14 cellular contexts compared by ENCODE assay signal in the genomic region with DNA sequence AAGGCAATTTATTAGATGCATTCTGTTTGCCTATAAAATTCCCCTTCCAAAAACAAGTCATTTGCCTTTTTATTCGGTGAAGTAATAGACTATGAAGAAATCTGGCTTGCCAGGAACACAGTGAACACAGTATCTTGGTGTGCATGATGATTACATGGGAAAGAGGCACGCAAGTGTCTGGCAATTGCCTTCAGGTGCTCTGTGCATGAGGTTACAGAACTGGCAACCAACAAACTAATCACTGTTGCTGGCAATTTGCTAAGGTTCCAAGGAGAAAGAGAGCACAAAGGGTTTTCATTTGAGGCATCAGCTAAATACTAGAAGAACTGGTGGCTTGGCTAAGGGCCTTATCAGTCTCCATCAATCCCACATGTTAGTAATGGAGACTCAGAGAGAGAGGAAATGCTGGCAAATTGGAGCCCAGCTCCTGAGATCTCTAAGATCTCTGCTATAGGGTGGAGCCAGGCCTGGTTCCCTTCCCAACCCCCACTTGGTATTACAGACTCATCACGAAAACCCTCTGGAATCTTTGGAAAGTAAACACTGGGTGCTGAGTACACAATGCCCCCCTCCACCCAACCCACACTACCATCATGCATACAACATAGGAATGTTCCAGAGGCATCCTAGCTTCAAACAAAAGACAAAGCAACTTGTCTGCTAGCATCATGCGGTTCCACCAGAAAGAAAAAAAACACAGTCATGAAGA. TPM values are rescaled to one million over a fixed set of nuclear protein-coding genes. Genes with fewer than 3 reads are reported as not detected.
DNase-seq lines count a peak whose midpoint lies in the region; FAIRE-seq and TF ChIP-seq lines count a peak whose summit lies in the region.
"Had no signal": no experiment of that assay in that cellular context is flagged by ENCODE, and none has a peak within 500 bp of the region (broad histone marks: within the 10 kb centered on the region; RNA-seq: fewer than 3 reads in every experiment).

No MANE protein-coding gene starts in this region.

- H3K27ac ChIP-seq in cingulate gyrus (ENCODE audit: low read depth, low read length) (peak overlapping the region; percentile 39), keratinocyte (ENCODE audit: control insufficient read depth, insufficient read depth, low read length) (peak overlapping the region; percentile 16)
- H3K27ac ChIP-seq: heart left ventricle had no signal

- peak overlapping the region; percentile 21 for H2AFZ ChIP-seq in keratinocyte (ENCODE audit: control insufficient read depth, low read length)

- H3K79me2 ChIP-seq in keratinocyte (ENCODE audit: control insufficient read depth, insufficient read depth, low read length): peaks cover 16% of the 10 kb centered on the region

- H3K27me3 ChIP-seq in keratinocyte (ENCODE audit: control insufficient read depth, extremely low read depth, insufficient read depth, low read length): no peaks in the 10 kb centered on the region
- H3K27me3 ChIP-seq: heart left ventricle, MG63 had no signal

- no peaks in the 10 kb centered on the region for H4K20me1 ChIP-seq in keratinocyte (ENCODE audit: control insufficient read depth, extremely low read depth, insufficient read depth, low read length)

- no peaks in the 10 kb centered on the region for H3K9me3 ChIP-seq in keratinocyte (ENCODE audit: control insufficient read depth, low read depth, low read length)
- H3K9me3 ChIP-seq: heart left ventricle, MG63 had no signal

- TF ChIP-seq CTCF in LNCaP clone FGC (IDR thresholded peaks at IDR 0.05; ENCODE audit: control insufficient read depth, extremely low read depth, insufficient read depth) (no peak), keratinocyte (optimal IDR thresholded peaks at IDR 0.05 in 1 of 3, IDR thresholded peaks at IDR 0.05 in 1 of 3, conservative IDR thresholded peaks at IDR 0.05 in 1 of 3; ENCODE audit: extremely low read depth in 1 of 3, insufficient read depth in 2 of 3, low read length in 3 of 3) (no peak)

- peaks cover 0 to 9% of the 10 kb centered on the region in 2 experiments for H3K36me3 ChIP-seq in keratinocyte (ENCODE audit: control insufficient read depth in 2 of 2, extremely low read depth in 1 of 2, insufficient read depth in 2 of 2, low read length in 2 of 2)
- H3K36me3 ChIP-seq: MG63 had no signal

- in situ Hi-C loops in KBM-7 (cut with MboI; ENCODE audit: low pct_unique_long_range_greater_than_20kb, low sequenced_read_pairs): no loop called here

- dilution Hi-C loops in keratinocyte (cut with MboI; ENCODE audit: extremely low pct_ligation_motif_present, low sequenced_read_pairs): no loop called here

- DNase-seq in AG08396 (ENCODE audit: low spot score) (peak; percentile 51), LNCaP clone FGC (ENCODE audit: low read depth) (peak; percentile 39), keratinocyte (ENCODE audit: low read depth, low spot score) (no peak), NCI-H1417 treated with DMSO at 0.1 percent for 48 hours (lab: John Stamatoyannopoulos, UW) (no peak), KBM-7 (no peak), H54 (ENCODE audit: insufficient read length, low spot score) (no peak), erythroblast (lab: John Stamatoyannopoulos, UW) (no peak)
- DNase-seq: heart left ventricle, left cardiac atrium, MG63, NCI-H2081 had no signal

- peak; percentile 84 for FAIRE-seq in keratinocyte (lab: Jason Lieb, UNC)
- no peak for FAIRE-seq in H54 (lab: Jason Lieb, UNC)
- FAIRE-seq: endometrium, RCC 7860 had no signal

- peaks cover 18% of the 10 kb centered on the region for H3K4me1 ChIP-seq in keratinocyte (ENCODE audit: control insufficient read depth, extremely low read depth, insufficient read depth, low read length)

- no peak overlapping the region for H3K9ac ChIP-seq in keratinocyte (ENCODE audit: control insufficient read depth, extremely low read depth, insufficient read depth, low read length)

- H3K4me2 ChIP-seq in keratinocyte (ENCODE audit: control insufficient read depth, extremely low read depth, insufficient read depth, low read depth, low read length): peak overlapping the region; percentile 9

- no peak overlapping the region for H3K4me3 ChIP-seq in LNCaP clone FGC (ENCODE audit: low read depth, low read length)
- H3K4me3 ChIP-seq in keratinocyte (ENCODE audit: control insufficient read depth in 2 of 3, extremely low read depth in 1 of 3, insufficient read depth in 2 of 3, low read depth in 1 of 3, low read length in 3 of 3): no peak overlapping the region
- H3K4me3 ChIP-seq: heart left ventricle, MG63 had no signal

- no peak for TF ChIP-seq POLR2A in H54 (IDR thresholded peaks at IDR 0.05; ENCODE audit: low read depth, low read length)
- no peak for TF ChIP-seq POLR2A in erythroblast (IDR thresholded peaks at IDR 0.05; ENCODE audit: low read length)

- H3K9me1 ChIP-seq in keratinocyte (ENCODE audit: control insufficient read depth, extremely low read depth, insufficient read depth, low read length): no peaks in the 10 kb centered on the region

RNA-seq across cellular contexts. Expression of a gene that starts 10.4 kb away (rescaled TPM):
- 10.1 to 29.9 TPM (median 12.6 TPM) in 3 replicates for polyA plus RNA-seq in keratinocyte
- 6.9 TPM for polyA plus RNA-seq in keratinocyte (2011; ENCODE audit: low read depth)
- 11.0 and 11.8 TPM in 2 replicates for polyA plus RNA-seq in keratinocyte (2011; cell fraction: cytosol; rRNA removed)
- polyA plus RNA-seq in keratinocyte (2011; cell fraction: nucleus; rRNA removed): 29.0 TPM in 2 replicates
- polyA plus RNA-seq in keratinocyte (2012; ENCODE audit: low replicate concordance): 9.4 and 11.9 TPM in 2 replicates
- polyA minus RNA-seq in keratinocyte: 52.0 to 245 TPM (median 102 TPM) in 3 replicates
- polyA minus RNA-seq in keratinocyte (2011; cell fraction: cytosol; rRNA and poly(A)+ RNA removed): 75.4 TPM
- polyA minus RNA-seq in keratinocyte (2011; cell fraction: nucleus; rRNA and poly(A)+ RNA removed): 104 and 146 TPM in 2 replicates

Comparison
In these comparisons a context has a peak if more than half of its experiments do, and no peak if none do; other contexts are left out.
1. DNase-seq: peak in AG08396 (single experiment) and LNCaP clone FGC (single experiment); none in keratinocyte (single experiment), NCI-H1417 treated with DMSO at 0.1 percent for 48 hours (single experiment), KBM-7 (single experiment), H54 (single experiment) and erythroblast (0 of 2).